Comparison of ENCODE assay signal across 8 cellular contexts in the genomic region with DNA sequence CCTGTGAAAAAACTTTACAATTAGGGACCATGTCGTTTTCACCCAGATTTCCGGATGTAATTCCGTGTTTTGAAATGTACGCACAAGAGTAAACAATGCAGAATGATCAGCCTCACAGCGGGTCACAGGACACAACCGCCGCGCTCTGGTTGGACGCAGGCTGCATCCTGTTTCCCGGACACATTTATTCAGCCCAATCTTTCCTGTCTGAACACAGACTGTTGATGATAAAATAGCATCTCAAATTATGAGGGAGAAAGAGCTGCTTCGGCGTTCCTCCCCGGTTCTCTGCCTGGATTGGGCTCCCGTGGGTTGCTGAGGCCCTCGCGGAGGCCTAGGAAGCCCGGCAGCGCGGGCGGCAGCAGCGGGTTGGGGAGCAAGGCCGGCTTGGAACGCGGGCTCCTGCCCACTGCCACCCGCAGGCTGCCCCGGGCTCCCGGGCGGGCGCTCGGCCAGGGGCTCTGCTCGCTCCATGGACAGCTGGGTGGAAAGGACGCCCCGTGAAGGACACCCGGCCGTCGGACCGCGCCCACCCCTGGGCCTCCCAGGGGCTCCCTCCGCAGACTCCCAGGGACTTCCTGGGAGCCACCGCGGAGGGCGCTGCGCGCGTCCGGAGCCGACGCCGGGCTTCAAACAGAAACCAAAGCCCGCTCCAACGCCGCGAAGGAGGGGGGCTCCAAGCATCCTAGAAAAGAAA.
A peak's percentile ranks its signal among the peaks of the same experiment; 100 is the strongest.
DNase-seq lines count a peak whose midpoint lies in the region; ATAC-seq and TF ChIP-seq lines count a peak whose summit lies in the region.

No MANE protein-coding gene starts in this region.

- H3K36me3 Mint-ChIP-seq in stimulated activated effector memory CD8-positive, alpha-beta T cell treated with anti-CD3 and anti-CD28 coated beads, Interleukin-12 subunit alpha, Interleukin-12 subunit beta, amount 100 ng/mL, for 72 hours: no peaks in the 10 kb centered on the region

- in situ Hi-C loops in G401 (cut with HindIII; ENCODE audit: low sequenced_read_pairs): no loop called here

- ATAC-seq in GM21528 (IDR thresholded peaks at IDR 0.05; ENCODE audit: low FRiP score, unreplicated experiment) (peak; percentile 90), left colon (peak; percentile 93)
- ATAC-seq in stimulated activated effector memory CD8-positive, alpha-beta T cell treated with anti-CD3 and anti-CD28 coated beads, Interleukin-12 subunit alpha, Interleukin-12 subunit beta, amount 100 ng/mL, for 72 hours: peak; percentile 21

- intact Hi-C loops in dorsolateral prefrontal cortex (cut with DNase I): no loop called here
- intact Hi-C loops in left colon (cut with DNase I, micrococcal nuclease): no loop called here

- peak in 4 of 6 experiments; percentile 35 to 54 (median 44) for TF ChIP-seq CTCF in Peyer's patch (IDR thresholded peaks at IDR 0.05)
- TF ChIP-seq CTCF in dorsolateral prefrontal cortex (IDR thresholded peaks at IDR 0.05 in 54 of 56, conservative IDR thresholded peaks at IDR 0.05 in 2 of 56; ENCODE audit: low read depth in 1 of 56, partially characterized antibody in 56 of 56): peak in 51 of 56 donors; percentile 35 to 77 (median 52)

- H3K27ac Mint-ChIP-seq in stimulated activated effector memory CD8-positive, alpha-beta T cell treated with anti-CD3 and anti-CD28 coated beads, Interleukin-12 subunit alpha, Interleukin-12 subunit beta, amount 100 ng/mL, for 72 hours: no peak overlapping the region

- H3K4me1 Mint-ChIP-seq in stimulated activated effector memory CD8-positive, alpha-beta T cell treated with anti-CD3 and anti-CD28 coated beads, Interleukin-12 subunit alpha, Interleukin-12 subunit beta, amount 100 ng/mL, for 72 hours: no peaks in the 10 kb centered on the region

- peak; percentile 66 for DNase-seq in G401 (ENCODE audit: low spot score)
- DNase-seq in HT-29 (ENCODE audit: low spot score): peak; percentile 45
- DNase-seq in Peyer's patch: peak; percentile 28 to 82 (median 80)
- DNase-seq in dorsolateral prefrontal cortex: peak; percentile 40 to 84 (median 79)
- DNase-seq in left colon: peak; percentile 80 to 82
- DNase-seq in stimulated activated effector memory CD8-positive, alpha-beta T cell treated with anti-CD3 and anti-CD28 coated beads, Interleukin-12 subunit alpha, Interleukin-12 subunit beta, amount 100 ng/mL, for 72 hours (ENCODE audit: low spot score in 2 of 2): no peak
- DNase-seq in activated gamma-delta T cell treated with Interleukin-2 at 50 U/mL for 16 hours: no peak

- H3K27ac ChIP-seq in Peyer's patch: peak overlapping the region; percentile 62 to 94 (median 90)
- H3K27ac ChIP-seq in dorsolateral prefrontal cortex: peak overlapping the region; percentile 93 to 99 (median 97)

- H3K4me3 ChIP-seq in Peyer's patch (peak overlapping the region; percentile 40 to 87 (median 56)), dorsolateral prefrontal cortex (peak overlapping the region; percentile 51 to 82 (median 72))

- peaks cover 3% of the 10 kb centered on the region for H3K9me3 Mint-ChIP-seq in stimulated activated effector memory CD8-positive, alpha-beta T cell treated with anti-CD3 and anti-CD28 coated beads, Interleukin-12 subunit alpha, Interleukin-12 subunit beta, amount 100 ng/mL, for 72 hours

- peaks cover 0 to 5% (median 0%) of the 10 kb centered on the region in 4 donors for H3K4me1 ChIP-seq in Peyer's patch

- no peaks in the 10 kb centered on the region for H3K36me3 ChIP-seq in Peyer's patch

- no peaks in the 10 kb centered on the region for H3K27me3 ChIP-seq in Peyer's patch
- no peaks in the 10 kb centered on the region for H3K27me3 ChIP-seq in dorsolateral prefrontal cortex

- TF ChIP-seq POLR2A in Peyer's patch (IDR thresholded peaks at IDR 0.05): peak; percentile 13 to 22

- H3K9me3 ChIP-seq in Peyer's patch: no peaks in the 10 kb centered on the region

- H3K4me3 Mint-ChIP-seq in stimulated activated effector memory CD8-positive, alpha-beta T cell treated with anti-CD3 and anti-CD28 coated beads, Interleukin-12 subunit alpha, Interleukin-12 subunit beta, amount 100 ng/mL, for 72 hours: no peak overlapping the region

Comparison
In these comparisons a context has a peak if more than half of its experiments do, and no peak if none do; other contexts are left out.
1. DNase-seq: peak in G401 (single experiment), HT-29 (single experiment), Peyer's patch (3 of 3), dorsolateral prefrontal cortex (10 of 10) and left colon (2 of 2); none in stimulated activated effector memory CD8-positive, alpha-beta T cell treated with anti-CD3 and anti-CD28 coated beads, Interleukin-12 subunit alpha, Interleukin-12 subunit beta, amount 100 ng/mL, for 72 hours (0 of 2) and activated gamma-delta T cell treated with Interleukin-2 at 50 U/mL for 16 hours (single experiment).
2. ATAC-seq: peak in every context shown above with its lines; median percentile 93 in left colon; 90 in GM21528; 21 in stimulated activated effector memory CD8-positive, alpha-beta T cell treated with anti-CD3 and anti-CD28 coated beads, Interleukin-12 subunit alpha, Interleukin-12 subunit beta, amount 100 ng/mL, for 72 hours.